In the genomic region with DNA sequence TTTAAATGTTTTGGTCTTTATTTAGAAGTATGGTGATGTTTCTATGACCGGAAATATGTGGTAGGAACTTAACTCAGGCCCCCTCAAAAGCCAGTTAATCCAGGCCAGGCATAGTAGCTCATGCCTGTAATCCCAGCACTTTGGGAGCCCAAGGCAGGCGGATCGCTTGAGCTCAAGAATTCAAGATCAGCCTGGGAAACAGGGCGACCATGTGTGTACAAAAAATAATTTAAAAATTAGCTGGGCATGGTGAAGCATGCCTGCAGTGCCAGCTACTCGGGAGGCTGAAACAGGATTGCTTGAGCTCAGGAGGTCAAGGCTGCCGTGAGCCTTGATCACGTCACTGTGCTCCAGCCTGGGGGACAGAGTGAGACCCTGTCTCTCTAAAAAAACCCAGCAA, we compare ENCODE assay signal across 5 cellular contexts.
"Had no signal": no experiment of that assay in that cellular context is flagged by ENCODE, and none has a peak within 500 bp of the region (broad histone marks: within the 10 kb centered on the region; RNA-seq: fewer than 3 reads in every experiment).

No MANE protein-coding gene starts in this region.

- DNase-seq: H9, HCEC 1CT, KBM-7 had no signal

- H3K4me3 ChIP-seq: GM23338 had no signal

- ATAC-seq: GM23338, HepG2 had no signal
